ENCODE assay signal across 9 cellular contexts in the genomic region with DNA sequence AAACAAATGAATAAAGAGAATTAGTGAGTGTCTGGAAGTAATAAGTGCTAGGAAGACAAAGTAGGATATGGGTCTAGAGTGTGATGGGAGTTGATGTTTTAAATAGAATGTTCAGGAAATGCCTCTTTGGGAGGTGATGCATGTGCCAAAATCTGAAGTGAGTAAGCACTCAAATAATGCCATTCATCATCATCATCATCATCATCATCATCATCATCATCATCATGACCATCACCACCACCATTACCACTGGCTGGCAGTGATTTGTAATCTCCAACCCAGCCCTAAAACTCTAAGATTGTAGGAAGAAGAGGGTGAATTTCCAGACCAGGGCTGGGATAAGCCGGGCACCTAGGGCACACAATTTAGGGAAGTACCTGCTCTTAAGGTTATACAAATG. TPM values are rescaled to one million over a fixed set of nuclear protein-coding genes. Genes with fewer than 3 reads are reported as not detected.
"Had no signal": no experiment of that assay in that cellular context is flagged by ENCODE, and none has a peak within 500 bp of the region (broad histone marks: within the 10 kb centered on the region; RNA-seq: fewer than 3 reads in every experiment).

No MANE protein-coding gene starts in this region.

- ATAC-seq: K562 had no signal

- H3K27ac ChIP-seq: HL-60, KMS-11 had no signal

- H3K9ac ChIP-seq: KMS-11 had no signal

- H3K4me1 Mint-ChIP-seq: IgD-negative memory B cell had no signal

- H3K4me2 ChIP-seq: KMS-11 had no signal

- H3K9me3 Mint-ChIP-seq: IgD-negative memory B cell had no signal

- H3K4me3 ChIP-seq: K562 had no signal

- DNase-seq: IMR-90, KBM-7, KG1 had no signal

- H3K4me3 Mint-ChIP-seq: IgD-negative memory B cell had no signal

- H3K27ac Mint-ChIP-seq: IgD-negative memory B cell had no signal

- FAIRE-seq: HTR-8/SVneo, K562 had no signal

RNA-seq across cellular contexts. Expression of a gene that starts 9.7 kb away (rescaled TPM):
- total RNA-seq: HT-29, IMR-90, K562 had no signal
- polyA plus RNA-seq: IgD-negative memory B cell, K562 had no signal
